Comparison of ENCODE assay signal across 18 cellular contexts in genomic region chr11:115561116-115561515, GRCh38.
"Had no signal": no experiment of that assay in that cellular context is flagged by ENCODE, and none has a peak within 500 bp of the region (broad histone marks: within the 10 kb centered on the region; RNA-seq: fewer than 3 reads in every experiment).

No MANE protein-coding gene starts in this region.

- ATAC-seq: K562, SK-N-SH treated with all-trans-retinoic acid at 6 μM for 48 hours had no signal

- H3K27ac Mint-ChIP-seq: IgD-negative memory B cell had no signal

- DNase-seq: Kasumi-1, MM.1S, NCI-H1092 treated with DMSO at 0.1 percent for 48 hours, NCI-H1436, NCI-H187, NCI-H2029, NCI-H2081 treated with DMSO at 0.1 percent for 48 hours, NCI-H2171, NCI-H226, NCI-H446, NCI-H510A, NCI-H524 treated with DMSO at 0.1 percent for 48 hours, NCI-H69, NCI-H774, SHP77 had no signal

- H3K4me3 Mint-ChIP-seq: IgD-negative memory B cell had no signal

- H3K9me3 Mint-ChIP-seq: IgD-negative memory B cell had no signal
